In the genomic region with DNA sequence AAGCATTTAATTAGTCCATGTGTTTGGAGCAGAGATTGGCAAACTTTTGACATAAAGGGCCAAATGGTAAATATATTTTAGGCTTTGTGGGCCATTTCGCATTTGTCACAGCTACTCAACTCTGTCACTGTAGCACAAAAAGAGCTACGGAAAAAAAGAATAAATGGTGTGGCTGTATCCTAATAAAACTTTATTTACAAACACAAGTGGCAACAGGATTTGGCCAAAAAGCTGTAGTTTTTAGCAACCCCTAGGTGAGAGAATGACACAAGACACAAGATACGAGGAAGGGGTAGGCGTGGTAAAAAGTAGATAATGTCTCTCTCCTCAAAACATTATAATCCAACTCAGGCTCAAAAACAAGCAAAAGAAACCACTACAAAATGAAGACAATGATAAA, we compare ENCODE assay signal across 1 cellular context.
A peak's percentile ranks its signal among the peaks of the same experiment; 100 is the strongest.
TF ChIP-seq lines count a peak whose summit lies in the region.

No MANE protein-coding gene starts in this region.

TF ChIP-seq in K562, 482 proteins besides CTCF, POLR2A, EP300 and RAD21 (continued from another document):
- TF ChIP-seq, protein P1, sequence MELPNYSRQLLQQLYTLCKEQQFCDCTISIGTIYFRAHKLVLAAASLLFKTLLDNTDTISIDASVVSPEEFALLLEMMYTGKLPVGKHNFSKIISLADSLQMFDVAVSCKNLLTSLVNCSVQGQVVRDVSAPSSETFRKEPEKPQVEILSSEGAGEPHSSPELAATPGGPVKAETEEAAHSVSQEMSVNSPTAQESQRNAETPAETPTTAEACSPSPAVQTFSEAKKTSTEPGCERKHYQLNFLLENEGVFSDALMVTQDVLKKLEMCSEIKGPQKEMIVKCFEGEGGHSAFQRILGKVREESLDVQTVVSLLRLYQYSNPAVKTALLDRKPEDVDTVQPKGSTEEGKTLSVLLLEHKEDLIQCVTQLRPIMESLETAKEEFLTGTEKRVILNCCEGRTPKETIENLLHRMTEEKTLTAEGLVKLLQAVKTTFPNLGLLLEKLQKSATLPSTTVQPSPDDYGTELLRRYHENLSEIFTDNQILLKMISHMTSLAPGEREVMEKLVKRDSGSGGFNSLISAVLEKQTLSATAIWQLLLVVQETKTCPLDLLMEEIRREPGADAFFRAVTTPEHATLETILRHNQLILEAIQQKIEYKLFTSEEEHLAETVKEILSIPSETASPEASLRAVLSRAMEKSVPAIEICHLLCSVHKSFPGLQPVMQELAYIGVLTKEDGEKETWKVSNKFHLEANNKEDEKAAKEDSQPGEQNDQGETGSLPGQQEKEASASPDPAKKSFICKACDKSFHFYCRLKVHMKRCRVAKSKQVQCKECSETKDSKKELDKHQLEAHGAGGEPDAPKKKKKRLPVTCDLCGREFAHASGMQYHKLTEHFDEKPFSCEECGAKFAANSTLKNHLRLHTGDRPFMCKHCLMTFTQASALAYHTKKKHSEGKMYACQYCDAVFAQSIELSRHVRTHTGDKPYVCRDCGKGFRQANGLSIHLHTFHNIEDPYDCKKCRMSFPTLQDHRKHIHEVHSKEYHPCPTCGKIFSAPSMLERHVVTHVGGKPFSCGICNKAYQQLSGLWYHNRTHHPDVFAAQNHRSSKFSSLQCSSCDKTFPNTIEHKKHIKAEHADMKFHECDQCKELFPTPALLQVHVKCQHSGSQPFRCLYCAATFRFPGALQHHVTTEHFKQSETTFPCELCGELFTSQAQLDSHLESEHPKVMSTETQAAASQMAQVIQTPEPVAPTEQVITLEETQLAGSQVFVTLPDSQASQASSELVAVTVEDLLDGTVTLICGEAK (IDR thresholded peaks at IDR 0.05): peak; percentile 85
- TF ChIP-seq, protein P1 (CRISPR knock-in tag; IDR thresholded peaks at IDR 0.05): peak; percentile 65
